Comparison of ENCODE assay signal across 1 cellular context in the genomic region with DNA sequence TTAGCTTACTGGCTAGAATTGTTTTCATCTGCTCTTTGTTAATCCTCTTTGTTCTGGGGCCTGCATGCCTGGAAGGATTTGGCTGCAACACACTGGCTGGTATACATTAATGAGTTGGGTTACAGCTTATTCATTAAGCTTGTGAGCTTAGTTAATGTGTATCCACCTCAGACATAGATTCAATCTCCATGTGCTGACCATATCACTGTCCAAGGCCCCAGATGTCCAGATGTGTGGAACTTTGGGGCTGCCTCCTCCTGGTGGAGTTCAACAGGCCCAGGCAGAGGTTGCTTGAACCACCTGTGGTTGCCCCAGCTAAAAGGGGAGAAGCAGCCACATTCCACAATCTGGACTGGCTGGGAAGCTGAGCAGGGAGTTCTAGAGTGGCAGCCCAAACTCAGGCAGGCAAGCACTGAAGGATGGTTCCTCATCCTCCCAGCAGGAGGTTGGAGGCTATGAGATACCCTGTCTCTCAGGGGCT.
TF ChIP-seq lines count a peak whose summit lies in the region.

No MANE protein-coding gene starts in this region.

TF ChIP-seq in H1, 55 proteins besides CTCF, POLR2A, EP300 and RAD21:
- no peak for TF ChIP-seq BCL11A (IDR thresholded peaks at IDR 0.05; ENCODE audit: low read depth in 2 of 2, low read length in 2 of 2)
- TF ChIP-seq JUN (IDR thresholded peaks at IDR 0.05; ENCODE audit: low read depth, low read length) = no peak
- no peak for TF ChIP-seq SIX5 (IDR thresholded peaks at IDR 0.05; ENCODE audit: low read depth, low read length)
- TF ChIP-seq ASH2L (IDR thresholded peaks at IDR 0.05; ENCODE audit: low read length) = peak; percentile 38
- no peak for TF ChIP-seq TAF7 (optimal IDR thresholded peaks at IDR 0.05; ENCODE audit: borderline replicate concordance, low read depth, low read length)
- TF ChIP-seq RNF2 (IDR thresholded peaks at IDR 0.05; ENCODE audit: borderline replicate concordance, low read depth, low read length, missing control alignments, poor library complexity, severe bottlenecking) = no peak
TF ChIP-seq in H1: peak in this region for 1.
